Comparison of ENCODE assay signal across 1 cellular context in genomic region chr20:5737619-5737953, GRCh38.
TF ChIP-seq lines count a peak whose summit lies in the region.

No MANE protein-coding gene starts in this region.

TF ChIP-seq in K562, 482 proteins besides CTCF, POLR2A, EP300 and RAD21 (continued from another document):
- 0 out of 6 replicates have a peak, but pooled peaks of 1 of the 3 experiments have one; percentile 23 for TF ChIP-seq ZBTB11 (CRISPR knock-in tag; IDR thresholded peaks at IDR 0.05)
- TF ChIP-seq FOXK2 (conservative IDR thresholded peaks at IDR 0.05 in 1 of 2, IDR thresholded peaks at IDR 0.05 in 1 of 2; ENCODE audit: low read depth in 2 of 2), result 0 out of 4 replicates have a peak, but pooled peaks of 1 of the 2 experiments have one; percentile 15
- TF ChIP-seq ZNF212 (CRISPR knock-in tag; IDR thresholded peaks at IDR 0.05), result no peak
- TF ChIP-seq BRCA1 (IDR thresholded peaks at IDR 0.05), result no peak
- no peak for TF ChIP-seq BRCA1 (CRISPR knock-in tag; IDR thresholded peaks at IDR 0.05)
- no peak for TF ChIP-seq SRSF9 (IDR thresholded peaks at IDR 0.05; ENCODE audit: borderline replicate concordance, low read depth, low read length)
- TF ChIP-seq MLLT1 (IDR thresholded peaks at IDR 0.05), result no peak
- TF ChIP-seq GABPB2 (CRISPR knock-in tag; conservative IDR thresholded peaks at IDR 0.05), result no peak
- no peak for TF ChIP-seq ZBTB2 (IDR thresholded peaks at IDR 0.05)
- TF ChIP-seq COPS2 (conservative IDR thresholded peaks at IDR 0.05), result no peak
- TF ChIP-seq KDM1A (IDR thresholded peaks at IDR 0.05), result peak; percentile 0 to 6; a peak in 1 of 4 replicates
- no peak for TF ChIP-seq ATF1 (CRISPR knock-in tag; IDR thresholded peaks at IDR 0.05)
- 0 out of 2 replicates have a peak, but pooled peaks have one; percentile 8 for TF ChIP-seq ATF1 (tag; IDR thresholded peaks at IDR 0.05)
- no peak for TF ChIP-seq CEBPG (CRISPR knock-in tag; IDR thresholded peaks at IDR 0.05)
- 0 out of 4 replicates have a peak, but pooled peaks of 1 of the 2 experiments have one; percentile 12 for TF ChIP-seq CEBPG (tag; conservative IDR thresholded peaks at IDR 0.05 in 1 of 2, IDR thresholded peaks at IDR 0.05 in 1 of 2)
- TF ChIP-seq TRIM24 (IDR thresholded peaks at IDR 0.05), result peak in 1 of 2 experiments; percentile 2; a peak in 1 of 4 replicates
- peak; percentile 6; the same call in 1 of the 2 replicates for TF ChIP-seq ETV5 (CRISPR knock-in tag; IDR thresholded peaks at IDR 0.05; ENCODE audit: low read depth)
